23 cellular contexts compared by ENCODE assay signal in genomic region chr7:20185988-20186387, GRCh38. TPM values are rescaled to one million over a fixed set of nuclear protein-coding genes. Genes with fewer than 3 reads are reported as not detected.
"Had no signal": no experiment of that assay in that cellular context is flagged by ENCODE, and none has a peak within 500 bp of the region (broad histone marks: within the 10 kb centered on the region; RNA-seq: fewer than 3 reads in every experiment).

No MANE protein-coding gene starts in this region.

- H3K27me3 ChIP-seq: dorsolateral prefrontal cortex, esophagus muscularis mucosa, gastrocnemius medialis, heart right ventricle, left lung had no signal

- ATAC-seq: gastrocnemius medialis; heart right ventricle; left lung; left ventricle myocardium superior; lower lobe of right lung; mucosa of descending colon; naive thymus-derived CD8-positive, alpha-beta T cell had no signal

- H3K4me3 ChIP-seq: coronary artery, dorsolateral prefrontal cortex, esophagus muscularis mucosa, gastrocnemius medialis, heart right ventricle, left lung, lower lobe of right lung, mucosa of descending colon had no signal

- H3K4me1 ChIP-seq: gastrocnemius medialis had no signal

- H3K36me3 ChIP-seq: esophagus muscularis mucosa, gastrocnemius medialis, heart right ventricle, left lung, lower lobe of right lung had no signal

- H3K27ac ChIP-seq: coronary artery, dorsolateral prefrontal cortex, esophagus muscularis mucosa, gastrocnemius medialis, heart right ventricle, left lung, lower lobe of right lung had no signal

- H3K9me3 ChIP-seq: gastrocnemius medialis, lower lobe of right lung, mucosa of descending colon had no signal

- DNase-seq: dermis blood vessel endothelial cell; dorsolateral prefrontal cortex; effector CD4-positive, alpha-beta T cell; effector memory CD4-positive, alpha-beta T cell; foreskin melanocyte; gastrocnemius medialis; glutamatergic neuron; head of caudate nucleus; heart right ventricle; hippocampal formation; kidney; kidney glomerular epithelial cell; left lung; left ventricle myocardium superior; lower lobe of right lung; mesenchymal stem cell; mucosa of descending colon; naive B cell; naive thymus-derived CD8-positive, alpha-beta T cell had no signal

- FAIRE-seq: endothelial cell of umbilical vein had no signal

RNA-seq across cellular contexts. Expression of gene MACC1, which starts 31.2 kb away (rescaled TPM):
- total RNA-seq: endothelial cell of umbilical vein, gastrocnemius medialis, glomerular endothelial cell had no signal
- polyA plus RNA-seq: endothelial cell of umbilical vein; naive thymus-derived CD8-positive, alpha-beta T cell had no signal
